ENCODE assay signal across 8 cellular contexts in the genomic region with DNA sequence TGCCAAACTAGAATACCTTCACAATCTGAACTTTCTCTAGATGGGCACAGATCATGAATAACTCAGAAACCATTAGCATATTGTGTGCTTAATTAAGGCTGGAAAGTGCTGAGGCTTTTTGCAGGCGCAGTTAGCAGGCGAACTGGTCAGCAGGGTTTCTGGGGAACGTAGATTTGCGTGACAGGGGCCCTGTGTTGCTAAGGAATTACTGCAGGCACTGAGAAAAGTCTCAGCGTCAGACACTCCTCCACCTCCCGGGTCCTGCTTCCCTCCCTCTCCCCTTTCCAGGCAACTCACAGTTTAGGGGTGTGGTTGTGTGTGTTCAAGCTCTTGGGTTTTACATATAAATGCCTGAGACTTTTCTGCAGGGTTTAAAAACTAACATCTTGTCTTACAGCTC. TPM values are rescaled to one million over a fixed set of nuclear protein-coding genes. Genes with fewer than 3 reads are reported as not detected.
DNase-seq lines count a peak whose midpoint lies in the region; ATAC-seq, FAIRE-seq and TF ChIP-seq lines count a peak whose summit lies in the region.

No MANE protein-coding gene starts in this region.

- TF ChIP-seq CTCF in VCaP (conservative IDR thresholded peaks at IDR 0.05) (no peak), fibroblast of the aortic adventitia (IDR thresholded peaks at IDR 0.05; ENCODE audit: insufficient read depth, low read length) (no peak), psoas muscle (IDR thresholded peaks at IDR 0.05) (no peak)

- 41 to 72% (median 57%) methylated on average over 6 of the region's 6 CpGs for WGBS in psoas muscle, 3 donors

- peaks cover 3 to 15% of the 10 kb centered on the region in 2 donors for H3K36me3 ChIP-seq in psoas muscle (ENCODE audit: insufficient read depth in 1 of 2, low read depth in 1 of 2)

- H3K27me3 ChIP-seq in psoas muscle (ENCODE audit: insufficient read depth in 3 of 3, low read length in 2 of 3): no peaks in the 10 kb centered on the region

- DNase-seq in ACHN (peak; percentile 33), GM18507 (ENCODE audit: extremely low spot score, insufficient read length, low read depth) (no peak), fibroblast of the aortic adventitia (ENCODE audit: low read depth) (peak; percentile 89), psoas muscle (no peak), posterior vena cava (ENCODE audit: low spot score) (no peak), DMS53 (lab: John Stamatoyannopoulos, UW) (no peak)

- H3K4me3 ChIP-seq in fibroblast of the aortic adventitia (ENCODE audit: low read depth, low read length): peak overlapping the region; percentile 91
- peak overlapping the region; percentile 93 for H3K4me3 ChIP-seq in psoas muscle

- H3K27ac ChIP-seq in VCaP (peak overlapping the region; percentile 9; the same call in 1 of the 2 replicates), psoas muscle (peak overlapping the region; percentile 90)

- peak; percentile 71 for FAIRE-seq in GM18507 (lab: Jason Lieb, UNC)

- ATAC-seq in psoas muscle: no peak
- no peak for ATAC-seq in GM19452 (IDR thresholded peaks at IDR 0.05; ENCODE audit: unreplicated experiment)

- no peaks in the 10 kb centered on the region for H3K9me3 ChIP-seq in psoas muscle

- intact Hi-C loops in psoas muscle (cut with DNase I) (loop anchor here in 1 of 2 donors (5.0 kb wide), 1 partner anchor 76 kb away; no protein-coding TSS in a partner anchor), posterior vena cava (cut with DNase I) (no loop called here)

- peaks cover 52% of the 10 kb centered on the region for H3K4me1 ChIP-seq in psoas muscle

- in situ Hi-C loops in ACHN (cut with HindIII; ENCODE audit: low pct_ligation_motif_present, low pct_unique_long_range_greater_than_20kb, low sequenced_read_pairs): no loop called here

RNA-seq across cellular contexts. Expression of a gene that starts 2.2 kb away (rescaled TPM):
- total RNA-seq in fibroblast of the aortic adventitia (ENCODE audit: low replicate concordance) (12.8 and 22.9 TPM in 2 replicates), psoas muscle (1 to 10 TPM; 3.0 to 8.3 (median 4.6) TPM), posterior vena cava (10 to 100 TPM; 58.3 to 62.3 TPM)
- 1 to 10 TPM; 2.4 to 4.4 (median 3.9) TPM for polyA plus RNA-seq in psoas muscle

Comparison
In these comparisons a context has a peak if more than half of its experiments do, and no peak if none do; other contexts are left out.
1. DNase-seq: peak in ACHN (single experiment) and fibroblast of the aortic adventitia (single experiment); none in GM18507 (single experiment), psoas muscle (0 of 2), posterior vena cava (single experiment) and DMS53 (single experiment).